Comparison of ENCODE assay signal across 2 cellular contexts in the genomic region with DNA sequence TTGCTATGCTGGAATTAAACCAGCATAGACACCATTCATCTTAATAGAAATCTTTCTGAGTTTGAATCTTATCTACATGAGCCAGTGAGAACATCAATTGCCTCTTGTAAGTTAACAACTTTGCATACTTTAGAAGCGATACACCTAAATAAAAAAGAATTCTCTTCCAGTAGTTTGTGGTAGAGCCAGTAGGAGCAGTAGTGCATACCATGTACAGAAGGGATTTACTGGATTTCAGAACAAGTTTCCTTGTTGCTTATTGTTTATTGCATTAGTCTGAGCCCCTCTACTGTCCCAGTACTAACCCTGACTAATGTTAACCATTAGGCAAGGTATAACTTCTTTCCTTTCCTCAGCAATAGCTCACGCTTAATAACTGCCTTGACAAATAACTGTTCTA.
TF ChIP-seq lines count a peak whose summit lies in the region.

No MANE protein-coding gene starts in this region.

TF ChIP-seq in A549, 52 proteins besides CTCF, POLR2A, EP300 and RAD21 (continued from another document):
- TF ChIP-seq, protein P1, sequence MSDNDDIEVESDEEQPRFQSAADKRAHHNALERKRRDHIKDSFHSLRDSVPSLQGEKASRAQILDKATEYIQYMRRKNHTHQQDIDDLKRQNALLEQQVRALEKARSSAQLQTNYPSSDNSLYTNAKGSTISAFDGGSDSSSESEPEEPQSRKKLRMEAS (IDR thresholded peaks at IDR 0.05): no peak
- TF ChIP-seq ZC3H11A (IDR thresholded peaks at IDR 0.05): no peak
- TF ChIP-seq CHD2 (IDR thresholded peaks at IDR 0.05; ENCODE audit: low read length, partially characterized antibody): no peak
- TF ChIP-seq CHD4 (IDR thresholded peaks at IDR 0.05; ENCODE audit: borderline replicate concordance): no peak
- TF ChIP-seq ZSCAN20 (CRISPR knock-in tag; IDR thresholded peaks at IDR 0.05): no peak
- TF ChIP-seq, protein P2, sequence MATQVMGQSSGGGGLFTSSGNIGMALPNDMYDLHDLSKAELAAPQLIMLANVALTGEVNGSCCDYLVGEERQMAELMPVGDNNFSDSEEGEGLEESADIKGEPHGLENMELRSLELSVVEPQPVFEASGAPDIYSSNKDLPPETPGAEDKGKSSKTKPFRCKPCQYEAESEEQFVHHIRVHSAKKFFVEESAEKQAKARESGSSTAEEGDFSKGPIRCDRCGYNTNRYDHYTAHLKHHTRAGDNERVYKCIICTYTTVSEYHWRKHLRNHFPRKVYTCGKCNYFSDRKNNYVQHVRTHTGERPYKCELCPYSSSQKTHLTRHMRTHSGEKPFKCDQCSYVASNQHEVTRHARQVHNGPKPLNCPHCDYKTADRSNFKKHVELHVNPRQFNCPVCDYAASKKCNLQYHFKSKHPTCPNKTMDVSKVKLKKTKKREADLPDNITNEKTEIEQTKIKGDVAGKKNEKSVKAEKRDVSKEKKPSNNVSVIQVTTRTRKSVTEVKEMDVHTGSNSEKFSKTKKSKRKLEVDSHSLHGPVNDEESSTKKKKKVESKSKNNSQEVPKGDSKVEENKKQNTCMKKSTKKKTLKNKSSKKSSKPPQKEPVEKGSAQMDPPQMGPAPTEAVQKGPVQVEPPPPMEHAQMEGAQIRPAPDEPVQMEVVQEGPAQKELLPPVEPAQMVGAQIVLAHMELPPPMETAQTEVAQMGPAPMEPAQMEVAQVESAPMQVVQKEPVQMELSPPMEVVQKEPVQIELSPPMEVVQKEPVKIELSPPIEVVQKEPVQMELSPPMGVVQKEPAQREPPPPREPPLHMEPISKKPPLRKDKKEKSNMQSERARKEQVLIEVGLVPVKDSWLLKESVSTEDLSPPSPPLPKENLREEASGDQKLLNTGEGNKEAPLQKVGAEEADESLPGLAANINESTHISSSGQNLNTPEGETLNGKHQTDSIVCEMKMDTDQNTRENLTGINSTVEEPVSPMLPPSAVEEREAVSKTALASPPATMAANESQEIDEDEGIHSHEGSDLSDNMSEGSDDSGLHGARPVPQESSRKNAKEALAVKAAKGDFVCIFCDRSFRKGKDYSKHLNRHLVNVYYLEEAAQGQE (IDR thresholded peaks at IDR 0.05): no peak
- no peak for TF ChIP-seq HDAC2 (IDR thresholded peaks at IDR 0.05)
- TF ChIP-seq ZNF302 (CRISPR knock-in tag; IDR thresholded peaks at IDR 0.05): no peak
- TF ChIP-seq FOSB (CRISPR knock-in tag; IDR thresholded peaks at IDR 0.05): no peak
- TF ChIP-seq KDM5A (IDR thresholded peaks at IDR 0.05): no peak
- no peak for TF ChIP-seq SREBF2 (IDR thresholded peaks at IDR 0.05)
- TF ChIP-seq FOSL2 (IDR thresholded peaks at IDR 0.05): no peak
- TF ChIP-seq FOSL2 (CRISPR knock-in tag; IDR thresholded peaks at IDR 0.05): no peak
- TF ChIP-seq, protein P3, sequence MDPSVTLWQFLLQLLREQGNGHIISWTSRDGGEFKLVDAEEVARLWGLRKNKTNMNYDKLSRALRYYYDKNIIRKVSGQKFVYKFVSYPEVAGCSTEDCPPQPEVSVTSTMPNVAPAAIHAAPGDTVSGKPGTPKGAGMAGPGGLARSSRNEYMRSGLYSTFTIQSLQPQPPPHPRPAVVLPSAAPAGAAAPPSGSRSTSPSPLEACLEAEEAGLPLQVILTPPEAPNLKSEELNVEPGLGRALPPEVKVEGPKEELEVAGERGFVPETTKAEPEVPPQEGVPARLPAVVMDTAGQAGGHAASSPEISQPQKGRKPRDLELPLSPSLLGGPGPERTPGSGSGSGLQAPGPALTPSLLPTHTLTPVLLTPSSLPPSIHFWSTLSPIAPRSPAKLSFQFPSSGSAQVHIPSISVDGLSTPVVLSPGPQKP (IDR thresholded peaks at IDR 0.05; ENCODE audit: low read depth, low read length): no peak
- no peak for TF ChIP-seq CBX8 (IDR thresholded peaks at IDR 0.05)

TF ChIP-seq in IMR-90, 13 proteins besides CTCF, POLR2A, EP300 and RAD21 (continued from another document):
- TF ChIP-seq, protein P3 (IDR thresholded peaks at IDR 0.05; ENCODE audit: borderline replicate concordance, low read depth, low read length): no peak
- TF ChIP-seq, protein P4, sequence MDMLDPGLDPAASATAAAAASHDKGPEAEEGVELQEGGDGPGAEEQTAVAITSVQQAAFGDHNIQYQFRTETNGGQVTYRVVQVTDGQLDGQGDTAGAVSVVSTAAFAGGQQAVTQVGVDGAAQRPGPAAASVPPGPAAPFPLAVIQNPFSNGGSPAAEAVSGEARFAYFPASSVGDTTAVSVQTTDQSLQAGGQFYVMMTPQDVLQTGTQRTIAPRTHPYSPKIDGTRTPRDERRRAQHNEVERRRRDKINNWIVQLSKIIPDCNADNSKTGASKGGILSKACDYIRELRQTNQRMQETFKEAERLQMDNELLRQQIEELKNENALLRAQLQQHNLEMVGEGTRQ (IDR thresholded peaks at IDR 0.05; ENCODE audit: low read depth, low read length): no peak
